23 cellular contexts compared by ENCODE assay signal in the genomic region with DNA sequence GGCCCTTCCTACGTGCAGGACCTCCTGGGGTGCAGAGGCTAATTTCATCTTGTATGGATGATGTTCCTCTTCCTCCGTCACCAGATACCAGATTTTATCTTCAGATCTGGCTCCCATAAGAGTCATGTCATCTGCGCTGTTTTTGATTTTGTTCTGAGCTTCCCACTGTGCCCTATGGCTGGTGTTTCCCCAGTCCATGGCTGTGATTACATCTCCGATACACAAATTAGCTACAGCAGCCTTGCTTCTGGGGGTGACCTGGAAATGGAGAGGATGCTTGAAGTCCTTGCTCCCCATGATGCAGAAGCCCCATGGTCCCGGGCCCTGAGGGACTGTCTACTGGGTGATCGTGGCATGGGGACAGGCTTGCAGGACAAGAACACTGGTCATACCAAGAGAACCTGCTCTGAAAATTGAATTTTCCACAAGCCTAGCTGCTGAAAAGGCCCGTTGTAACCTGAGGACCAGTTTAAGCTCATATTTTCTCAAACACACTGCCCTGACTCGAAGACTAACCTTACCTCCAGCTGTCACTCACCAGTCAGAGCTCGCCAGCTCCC.
"Had no signal": no experiment of that assay in that cellular context is flagged by ENCODE, and none has a peak within 500 bp of the region (broad histone marks: within the 10 kb centered on the region; RNA-seq: fewer than 3 reads in every experiment).

No MANE protein-coding gene starts in this region.

- H3K9me3 ChIP-seq: left ventricle myocardium inferior, mucosa of descending colon, pancreas, prostate gland, right lobe of liver, tibial nerve, uterus had no signal

- H3K36me3 ChIP-seq: left ventricle myocardium inferior, pancreas, prostate gland, right lobe of liver, tibial nerve, uterus had no signal

- H3K4me1 ChIP-seq: left ventricle myocardium inferior, pancreas, prostate gland, right lobe of liver, tibial nerve, uterus had no signal

- H3K4me3 ChIP-seq: hepatocyte, left ventricle myocardium inferior, lung, mucosa of descending colon, pancreas, prostate gland, right lobe of liver, smooth muscle cell, tibial nerve, uterus had no signal

- H3K27me3 ChIP-seq: hepatocyte, right lobe of liver, tibial nerve, uterus had no signal

- ATAC-seq: mucosa of descending colon; naive thymus-derived CD4-positive, alpha-beta T cell; natural killer cell treated with Interleukin-12 subunit alpha and Interleukin-12 subunit beta and Interleukin-15 and Interleukin-18, amount 100 ng/mL, for 72 hours; pancreas; right lobe of liver; stimulated activated naive CD8-positive, alpha-beta T cell treated with anti-CD3 and anti-CD28 coated beads, Interleukin-15, amount 100 ng/mL, for 72 hours had no signal

- H3K27ac ChIP-seq: hepatocyte, left ventricle myocardium inferior, pancreas, prostate gland, right lobe of liver, tibial nerve, uterus had no signal

- DNase-seq: islet precursor cell; left ventricle myocardium inferior; midbrain; mucosa of descending colon; naive thymus-derived CD4-positive, alpha-beta T cell; pancreas; posterior cingulate gyrus; retina; right lobe of liver; stimulated activated CD4-positive, alpha-beta T cell treated with anti-CD3 and anti-CD28 coated beads, Interleukin-1b, Interleukin-23, amount 100 ng/mL, for 48 hours; stimulated activated CD4-positive, alpha-beta T cell treated with anti-CD3 and anti-CD28 coated beads, Interleukin-2, amount 100 ng/mL, for 48 hours; stimulated activated CD4-positive, alpha-beta T cell treated with anti-CD3 and anti-CD28 coated beads, Interleukin-4, amount 100 ng/mL, for 4 hours; stimulated activated CD8-positive, alpha-beta memory T cell treated with anti-CD3 and anti-CD28 coated beads, Interleukin-4, amount 100 ng/mL, for 48 hours; stimulated activated naive CD4-positive, alpha-beta T cell treated with Interleukin-2 at 50 U/mL for 16 hours; stimulated activated naive CD8-positive, alpha-beta T cell treated with anti-CD3 and anti-CD28 coated beads, Interleukin-15, amount 100 ng/mL, for 72 hours; substantia nigra; uterus had no signal
